Comparison of ENCODE assay signal across 12 cellular contexts in the genomic region with DNA sequence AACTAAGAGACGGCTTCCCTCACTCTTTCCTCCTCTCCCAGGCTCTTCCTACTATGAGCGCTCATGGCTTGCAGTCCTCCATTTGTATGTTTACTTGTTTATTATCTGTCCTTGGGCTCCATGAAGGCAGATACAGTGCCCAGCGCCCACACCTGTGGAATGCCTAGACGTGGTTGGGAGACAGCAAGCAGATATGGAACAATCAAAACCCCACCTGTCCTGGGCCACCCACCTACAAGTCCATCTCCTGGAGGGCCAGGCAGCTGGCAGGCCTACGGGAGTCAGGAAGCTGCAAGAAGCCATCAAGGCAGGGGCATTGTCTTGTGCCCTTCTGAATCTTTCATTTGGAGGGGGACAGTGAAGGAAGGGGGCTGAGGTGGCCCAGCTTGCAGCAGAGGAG.
DNase-seq lines count a peak whose midpoint lies in the region; ATAC-seq, FAIRE-seq and TF ChIP-seq lines count a peak whose summit lies in the region.
"Had no signal": no experiment of that assay in that cellular context is flagged by ENCODE, and none has a peak within 500 bp of the region (broad histone marks: within the 10 kb centered on the region; RNA-seq: fewer than 3 reads in every experiment).

No MANE protein-coding gene starts in this region.

- no peaks in the 10 kb centered on the region for H3K9me3 Mint-ChIP-seq in GM23338
- peaks cover 0 to 1% (median 0%) of the 10 kb centered on the region in 11 donors for H3K9me3 Mint-ChIP-seq in naive thymus-derived CD4-positive, alpha-beta T cell

- H3K4me1 ChIP-seq in A549 (peaks cover 25% of the 10 kb centered on the region), GM23338 (ENCODE audit: insufficient read depth) (peaks cover 14% of the 10 kb centered on the region; the same call in 1 of the 2 replicates), GM12878 (ENCODE audit: control insufficient read depth, insufficient read depth, low read length) (peaks cover 31% of the 10 kb centered on the region)
- H3K4me1 ChIP-seq in naive thymus-derived CD4-positive, alpha-beta T cell (ENCODE audit: control insufficient read depth in 2 of 2, insufficient read depth in 2 of 2, low read length in 2 of 2): peaks cover 39 to 53% of the 10 kb centered on the region in 2 donors

- SMC1A ChIA-PET in GM12878 (lab: Charles Lee; ENCODE audit: uncharacterized antibody, unreplicated experiment): no interaction called here

- H2AFZ ChIP-seq in GM23338 (no peak overlapping the region), GM12878 (ENCODE audit: control insufficient read depth, low read depth, low read length) (no peak overlapping the region)

- peak overlapping the region; percentile 65; the same call in 2 of the 3 replicates for H3K4me3 Mint-ChIP-seq in GM23338
- H3K4me3 Mint-ChIP-seq in naive thymus-derived CD4-positive, alpha-beta T cell: peak overlapping the region in 9 of 10 donors; percentile 39 to 87 (median 82)

- no TSS peak for BruUV-seq in GM12878 (replicated peaks; lab: Mats Ljungman, UMichigan)

- in situ Hi-C loops in GM12878 (cut with MboI): no loop called here

- no peak for ATAC-seq in A549
- ATAC-seq in GM23338: no peak
- ATAC-seq in GM12878: no peak
- ATAC-seq in naive thymus-derived CD4-positive, alpha-beta T cell: no peak
- no peak for ATAC-seq in GM21447 (IDR thresholded peaks at IDR 0.05; ENCODE audit: unreplicated experiment)
- ATAC-seq in HG02938 (IDR thresholded peaks at IDR 0.05; ENCODE audit: unreplicated experiment): no peak

- no peaks in the 10 kb centered on the region; the same call in 1 of the 2 replicates for H4K20me1 ChIP-seq in GM23338 (replicated peaks; ENCODE audit: insufficient read depth)
- peaks cover 21% of the 10 kb centered on the region for H4K20me1 ChIP-seq in GM12878 (ENCODE audit: control insufficient read depth, insufficient read depth)

- no peaks in the 10 kb centered on the region for H3K36me3 Mint-ChIP-seq in GM23338 (ENCODE audit: low read depth)
- peaks cover 0 to 3% (median 0%) of the 10 kb centered on the region in 5 donors for H3K36me3 Mint-ChIP-seq in naive thymus-derived CD4-positive, alpha-beta T cell

- H3K9me2 ChIP-seq in GM23338 (ENCODE audit: insufficient read depth): no peaks in the 10 kb centered on the region

- TF ChIP-seq RAD21 in A549 (conservative IDR thresholded peaks at IDR 0.05 in 1 of 2, IDR thresholded peaks at IDR 0.05 in 1 of 2) (no peak), GM12878 (IDR thresholded peaks at IDR 0.05; ENCODE audit: insufficient read depth, low read depth, low read length) (no peak)

- TF ChIP-seq POLR2A in A549 (IDR thresholded peaks at IDR 0.05; ENCODE audit: low read length) (no peak), GM12878 (IDR thresholded peaks at IDR 0.05; ENCODE audit: low read depth, low read length) (no peak)

- 86% methylated on average over 5 of the region's 5 CpGs for WGBS in A549 (ENCODE audit: missing lambda C conversion rate)
- WGBS in GM12878 (ENCODE audit: insufficient coverage, insufficient replicate concordance, low lambda C conversion rate, missing lambda C conversion rate): 71% methylated on average over 5 of the region's 5 CpGs

- no peaks in the 10 kb centered on the region for H3K36me3 ChIP-seq in GM23338 (ENCODE audit: insufficient read depth)
- peaks cover 3 to 16% of the 10 kb centered on the region in 2 experiments; a peak in 3 of 4 replicates for H3K36me3 ChIP-seq in GM12878 (ENCODE audit: control insufficient read depth in 2 of 2, insufficient read depth in 2 of 2, low read length in 1 of 2)
- H3K36me3 ChIP-seq in naive thymus-derived CD4-positive, alpha-beta T cell (ENCODE audit: control insufficient read depth in 2 of 3, insufficient read depth in 3 of 3, low read length in 3 of 3): peaks cover 0 to 14% (median 0%) of the 10 kb centered on the region in 3 experiments

- TF ChIP-seq CTCF in A549 (IDR thresholded peaks at IDR 0.05): no peak
- no peak for TF ChIP-seq CTCF in GM23338 (conservative IDR thresholded peaks at IDR 0.05; ENCODE audit: low read depth in 2 of 2)
- no peak for TF ChIP-seq CTCF in GM12878 (IDR thresholded peaks at IDR 0.05 in 2 of 3, conservative IDR thresholded peaks at IDR 0.05 in 1 of 3; ENCODE audit: control insufficient read depth in 2 of 3, extremely low read depth in 1 of 3, insufficient read depth in 1 of 3, low read depth in 3 of 3, low read length in 3 of 3)

- POLR2A ChIA-PET in A549 (lab: Yijun Ruan, JAX) (no interaction called here), GM12878 (lab: Charles Lee) (no interaction called here)
- POLR2A ChIA-PET in naive thymus-derived CD4-positive, alpha-beta T cell (lab: Charles Lee): no interaction called here

- H3K79me2 ChIP-seq in GM23338 (replicated peaks; ENCODE audit: insufficient read depth) (peaks cover 35% of the 10 kb centered on the region), GM12878 (ENCODE audit: control insufficient read depth, insufficient read depth, low read length) (peaks cover 34% of the 10 kb centered on the region)

- no peak for TF ChIP-seq EP300 in A549 (IDR thresholded peaks at IDR 0.05)
- no peak for TF ChIP-seq EP300 in GM12878 (IDR thresholded peaks at IDR 0.05; ENCODE audit: borderline replicate concordance in 1 of 2, control insufficient read depth in 1 of 2, low read depth in 2 of 2, low read length in 2 of 2)

- CTCF ChIA-PET in A549 (lab: Yijun Ruan, JAX): interaction anchor here (1.1 to 2.5 kb wide), 2 partner anchors 15 to 21 kb away, joined by 4 to 6 read pairs; no protein-coding TSS in a partner anchor
- CTCF ChIA-PET in GM12878 (lab: Yijun Ruan, JAX): interaction anchor here (2.7 kb wide), 1 partner anchor 13 kb away, joined by 11 read pairs; no protein-coding TSS in a partner anchor
- CTCF ChIA-PET in naive thymus-derived CD4-positive, alpha-beta T cell (lab: Charles Lee): no interaction called here

- H3K27me3 ChIP-seq in GM23338 (ENCODE audit: insufficient read depth) (0 out of 2 replicates have a peak, but pooled peaks cover 2% of the 10 kb centered on the region), GM12878 (replicated peaks in 1 of 2; ENCODE audit: control insufficient read depth in 2 of 2, insufficient read depth in 2 of 2, low read length in 1 of 2) (no peaks in the 10 kb centered on the region)
- no peaks in the 10 kb centered on the region for H3K27me3 ChIP-seq in naive thymus-derived CD4-positive, alpha-beta T cell (ENCODE audit: control insufficient read depth in 2 of 2, insufficient read depth in 2 of 2, low read length in 2 of 2)

- no peak for DNase-seq in A549 (ENCODE audit: low read depth in 1 of 2, low spot score in 1 of 2)
- DNase-seq in GM23338 (ENCODE audit: low spot score): no peak
- no peak for DNase-seq in GM12878 (ENCODE audit: low read depth, low spot score)
- DNase-seq in naive thymus-derived CD4-positive, alpha-beta T cell: no peak
- DNase-seq in superior temporal gyrus (ENCODE audit: extremely low spot score): no peak
- no peak for DNase-seq in SK-N-DZ (ENCODE audit: low spot score)
- DNase-seq: activated CD4-positive, alpha-beta T cell treated with anti-CD3 and anti-CD28 coated beads, Interleukin-2, amount 50 U/mL, for 4 hours had no signal

- H3K4me2 ChIP-seq in A549 (peak overlapping the region; percentile 95), GM23338 (peak overlapping the region; percentile 74), GM12878 (ENCODE audit: control insufficient read depth, insufficient read depth) (peak overlapping the region; percentile 90; the same call in 1 of the 2 replicates)

- no peak for FAIRE-seq in A549 (lab: Jason Lieb, UNC)
- FAIRE-seq in GM12878 (lab: Jason Lieb, UNC): no peak
- FAIRE-seq: endometrium, urothelium cell line had no signal

- H3F3A ChIP-seq in GM23338 (replicated peaks; ENCODE audit: low read depth): no peaks in the 10 kb centered on the region

- H3K27ac ChIP-seq in A549 (peak overlapping the region in 1 of 2 experiments; percentile 77; a peak in 1 of 6 replicates), GM23338 (ENCODE audit: low read depth) (no peak overlapping the region), GM12878 (ENCODE audit: control insufficient read depth, insufficient read depth) (no peak overlapping the region)
- no peak overlapping the region for H3K27ac ChIP-seq in naive thymus-derived CD4-positive, alpha-beta T cell (ENCODE audit: low read depth, low read length)
- H3K27ac ChIP-seq: C4-2B had no signal

- H3K9ac ChIP-seq in GM12878 (ENCODE audit: control insufficient read depth, insufficient read depth, low read length): no peak overlapping the region

- H3K4me3 ChIP-seq in A549 (no peak overlapping the region; the same call in 2 of the 3 replicates), GM23338 (no peak overlapping the region), GM12878 (no peak overlapping the region)
- no peak overlapping the region for H3K4me3 ChIP-seq in naive thymus-derived CD4-positive, alpha-beta T cell (ENCODE audit: low read length)

- no peaks in the 10 kb centered on the region for H3K9me3 ChIP-seq in A549
- H3K9me3 ChIP-seq in GM12878 (replicated peaks; ENCODE audit: control insufficient read depth, insufficient read depth, low read length): no peaks in the 10 kb centered on the region
- H3K9me3 ChIP-seq in naive thymus-derived CD4-positive, alpha-beta T cell (ENCODE audit: control insufficient read depth in 2 of 3, low read length in 3 of 3): no peaks in the 10 kb centered on the region

- peaks cover 35% of the 10 kb centered on the region for H3K4me1 Mint-ChIP-seq in GM23338
- H3K4me1 Mint-ChIP-seq in naive thymus-derived CD4-positive, alpha-beta T cell: peaks cover 49 to 86% (median 70%) of the 10 kb centered on the region in 7 donors

- intact Hi-C loops in GM12878 (cut with micrococcal nuclease; ENCODE audit: unreplicated experiment): no loop called here
- intact Hi-C loops in naive thymus-derived CD4-positive, alpha-beta T cell (cut with micrococcal nuclease): loop anchor here (2.0 to 10.0 kb wide), 5 partner anchors 156 to 1976 kb away; partner anchors contain the start of genes CCDC174 (in 1 of the 2), NR2C2 (in 1 of the 2) and RAF1 (in 1 of the 2)

- peaks cover 32% of the 10 kb centered on the region for H3K27me3 Mint-ChIP-seq in GM23338 (ENCODE audit: insufficient read depth, low read depth, poor library complexity)
- peaks cover 0 to 5% (median 0%) of the 10 kb centered on the region in 5 donors for H3K27me3 Mint-ChIP-seq in naive thymus-derived CD4-positive, alpha-beta T cell

- no peak overlapping the region for H3K27ac Mint-ChIP-seq in GM23338
- H3K27ac Mint-ChIP-seq in naive thymus-derived CD4-positive, alpha-beta T cell: peak overlapping the region in 5 of 9 donors; percentile 9 to 83 (median 42)

- RAD21 ChIA-PET in GM12878 (lab: Charles Lee; ENCODE audit: unreplicated experiment): interaction anchor here (1.6 kb wide), 1 partner anchor 54 kb away, joined by 4 read pairs; no protein-coding TSS in a partner anchor

TF ChIP-seq in A549, 52 proteins besides CTCF, POLR2A, EP300 and RAD21 (continues in another document):
- no peak for TF ChIP-seq FOSB (CRISPR knock-in tag; IDR thresholded peaks at IDR 0.05)
- no peak for TF ChIP-seq FOXS1 (CRISPR knock-in tag; IDR thresholded peaks at IDR 0.05)

TF ChIP-seq in GM12878, 131 proteins besides CTCF, POLR2A, EP300 and RAD21 (continues in another document):
- TF ChIP-seq BHLHE40 (IDR thresholded peaks at IDR 0.05; ENCODE audit: borderline replicate concordance in 1 of 2, low read depth in 2 of 2, low read length in 1 of 2): no peak
- no peak for TF ChIP-seq ESRRA (IDR thresholded peaks at IDR 0.05; ENCODE audit: low read length)
- no peak for TF ChIP-seq STAT1 (conservative IDR thresholded peaks at IDR 0.05)
- TF ChIP-seq SMC3 (IDR thresholded peaks at IDR 0.05; ENCODE audit: borderline replicate concordance, low read length): no peak
